In genomic region chr16:87178177-87178863, GRCh38 we compare ENCODE assay signal across 14 cellular contexts.
DNase-seq lines count a peak whose midpoint lies in the region; ATAC-seq, FAIRE-seq and TF ChIP-seq lines count a peak whose summit lies in the region.
"Had no signal": no experiment of that assay in that cellular context is flagged by ENCODE, and none has a peak within 500 bp of the region (broad histone marks: within the 10 kb centered on the region; RNA-seq: fewer than 3 reads in every experiment).

No MANE protein-coding gene starts in this region.

- H3K9me3 ChIP-seq in kidney (ENCODE audit: control insufficient read depth in 1 of 2, low read length in 2 of 2): no peaks in the 10 kb centered on the region
- H3K9me3 ChIP-seq in vagina: no peaks in the 10 kb centered on the region

- H3K4me1 Mint-ChIP-seq in stimulated activated memory B cell treated with anti-CD40 and anti-IgM and Interleukin-4, amounts not matched to agents 10 μg/mL and 1 μg/mL and 100 μg/mL, for 72 hours: no peaks in the 10 kb centered on the region
- peaks cover 0 to 3% of the 10 kb centered on the region in 2 donors for H3K4me1 Mint-ChIP-seq in effector memory CD8-positive, alpha-beta T cell (ENCODE audit: low read depth in 2 of 2)
- H3K4me1 Mint-ChIP-seq: activated CD4-positive, alpha-beta T cell treated with anti-CD3 and anti-CD28 coated beads, Interleukin-2, amount 10 ng/mL, durations not matched to agents 24 days and 14 days; naive B cell; stimulated activated effector memory CD8-positive, alpha-beta T cell treated with anti-CD3 and anti-CD28 coated beads, Interleukin-12 subunit alpha, Interleukin-12 subunit beta, amount 100 ng/mL, for 72 hours had no signal

- no peaks in the 10 kb centered on the region for H3K27me3 ChIP-seq in vagina

- no peak overlapping the region for H3K4me3 Mint-ChIP-seq in stimulated activated memory B cell treated with anti-CD40 and anti-IgM and Interleukin-4, amounts not matched to agents 10 μg/mL and 1 μg/mL and 100 μg/mL, for 72 hours
- no peak overlapping the region for H3K4me3 Mint-ChIP-seq in effector memory CD8-positive, alpha-beta T cell
- H3K4me3 Mint-ChIP-seq: activated CD4-positive, alpha-beta T cell treated with anti-CD3 and anti-CD28 coated beads, Interleukin-2, amount 10 ng/mL, durations not matched to agents 24 days and 14 days; naive B cell; stimulated activated effector memory CD8-positive, alpha-beta T cell treated with anti-CD3 and anti-CD28 coated beads, Interleukin-12 subunit alpha, Interleukin-12 subunit beta, amount 100 ng/mL, for 72 hours had no signal

- DNase-seq in NCI-H1092 treated with DMSO at 0.1 percent for 48 hours (lab: John Stamatoyannopoulos, UW) (peak; percentile 3), NCI-H1092 (lab: John Stamatoyannopoulos, UW) (no peak), coronary artery (ENCODE audit: low spot score) (no peak), kidney (no peak), vagina (ENCODE audit: extremely low spot score in 2 of 2) (no peak)
- no peak for DNase-seq in effector memory CD8-positive, alpha-beta T cell
- DNase-seq: activated CD4-positive, alpha-beta T cell treated with anti-CD3 and anti-CD28 coated beads, Interleukin-2, amount 10 ng/mL, durations not matched to agents 24 days and 14 days; activated naive CD4-positive, alpha-beta T cell; naive B cell; NCI-H510A treated with DMSO at 0.1 percent for 48 hours had no signal

- ATAC-seq in stimulated activated memory B cell treated with anti-CD40 and anti-IgM and Interleukin-4, amounts not matched to agents 10 μg/mL and 1 μg/mL and 100 μg/mL, for 72 hours: peak; percentile 6
- ATAC-seq in effector memory CD8-positive, alpha-beta T cell (replicated peaks): no peak
- ATAC-seq in GM21723 (IDR thresholded peaks at IDR 0.05; ENCODE audit: unreplicated experiment): no peak
- ATAC-seq: stimulated activated effector memory CD8-positive, alpha-beta T cell treated with anti-CD3 and anti-CD28 coated beads, Interleukin-12 subunit alpha, Interleukin-12 subunit beta, amount 100 ng/mL, for 72 hours had no signal

- no peaks in the 10 kb centered on the region for H3K9me3 Mint-ChIP-seq in stimulated activated memory B cell treated with anti-CD40 and anti-IgM and Interleukin-4, amounts not matched to agents 10 μg/mL and 1 μg/mL and 100 μg/mL, for 72 hours
- H3K9me3 Mint-ChIP-seq in effector memory CD8-positive, alpha-beta T cell: no peaks in the 10 kb centered on the region
- H3K9me3 Mint-ChIP-seq: activated CD4-positive, alpha-beta T cell treated with anti-CD3 and anti-CD28 coated beads, Interleukin-2, amount 10 ng/mL, durations not matched to agents 24 days and 14 days; stimulated activated effector memory CD8-positive, alpha-beta T cell treated with anti-CD3 and anti-CD28 coated beads, Interleukin-12 subunit alpha, Interleukin-12 subunit beta, amount 100 ng/mL, for 72 hours had no signal

- H3K27me3 Mint-ChIP-seq in stimulated activated memory B cell treated with anti-CD40 and anti-IgM and Interleukin-4, amounts not matched to agents 10 μg/mL and 1 μg/mL and 100 μg/mL, for 72 hours: peaks cover 51% of the 10 kb centered on the region
- peaks cover 44 to 65% of the 10 kb centered on the region in 2 donors for H3K27me3 Mint-ChIP-seq in effector memory CD8-positive, alpha-beta T cell
- H3K27me3 Mint-ChIP-seq: activated CD4-positive, alpha-beta T cell treated with anti-CD3 and anti-CD28 coated beads, Interleukin-2, amount 10 ng/mL, durations not matched to agents 24 days and 14 days had no signal

- intact Hi-C loops in kidney (cut with DNase I) (no loop called here), vagina (cut with DNase I) (no loop called here)

- TF ChIP-seq CTCF in coronary artery (IDR thresholded peaks at IDR 0.05): no peak
- TF ChIP-seq CTCF in kidney (IDR thresholded peaks at IDR 0.05; ENCODE audit: borderline replicate concordance, extremely low read depth, insufficient read depth): no peak
- no peak for TF ChIP-seq CTCF in vagina (IDR thresholded peaks at IDR 0.05)

- peak overlapping the region; percentile 28 for H3K4me3 ChIP-seq in coronary artery
- H3K4me3 ChIP-seq in kidney (ENCODE audit: low read length in 2 of 2): no peak overlapping the region
- H3K4me3 ChIP-seq in vagina: no peak overlapping the region

- H3K36me3 Mint-ChIP-seq in stimulated activated memory B cell treated with anti-CD40 and anti-IgM and Interleukin-4, amounts not matched to agents 10 μg/mL and 1 μg/mL and 100 μg/mL, for 72 hours: no peaks in the 10 kb centered on the region
- peaks cover 6% of the 10 kb centered on the region for H3K36me3 Mint-ChIP-seq in effector memory CD8-positive, alpha-beta T cell (ENCODE audit: insufficient read depth)
- H3K36me3 Mint-ChIP-seq: naive B cell; stimulated activated effector memory CD8-positive, alpha-beta T cell treated with anti-CD3 and anti-CD28 coated beads, Interleukin-12 subunit alpha, Interleukin-12 subunit beta, amount 100 ng/mL, for 72 hours had no signal

- peak overlapping the region in 1 of 2 donors; percentile 34 for H3K9ac ChIP-seq in kidney (ENCODE audit: low read length in 2 of 2)

- FAIRE-seq in kidney (lab: Jason Lieb, UNC): no peak

- H3K4me1 ChIP-seq in kidney (ENCODE audit: control insufficient read depth in 1 of 2, insufficient read depth in 1 of 2, low read depth in 1 of 2, low read length in 2 of 2) (peaks cover 0 to 6% of the 10 kb centered on the region in 2 donors), vagina (no peaks in the 10 kb centered on the region)

- no peak overlapping the region for H3K27ac Mint-ChIP-seq in stimulated activated memory B cell treated with anti-CD40 and anti-IgM and Interleukin-4, amounts not matched to agents 10 μg/mL and 1 μg/mL and 100 μg/mL, for 72 hours
- H3K27ac Mint-ChIP-seq in effector memory CD8-positive, alpha-beta T cell: no peak overlapping the region
- H3K27ac Mint-ChIP-seq: activated CD4-positive, alpha-beta T cell treated with anti-CD3 and anti-CD28 coated beads, Interleukin-2, amount 10 ng/mL, durations not matched to agents 24 days and 14 days; naive B cell; stimulated activated effector memory CD8-positive, alpha-beta T cell treated with anti-CD3 and anti-CD28 coated beads, Interleukin-12 subunit alpha, Interleukin-12 subunit beta, amount 100 ng/mL, for 72 hours had no signal

- H3K27ac ChIP-seq in coronary artery (no peak overlapping the region), kidney (ENCODE audit: low read depth in 2 of 2, low read length in 2 of 2) (peak overlapping the region; percentile 54 to 57), vagina (no peak overlapping the region)
- H3K27ac ChIP-seq: 22Rv1 had no signal

- no peak for TF ChIP-seq POLR2A in vagina (IDR thresholded peaks at IDR 0.05)

- no peaks in the 10 kb centered on the region for H3K36me3 ChIP-seq in kidney (ENCODE audit: control insufficient read depth in 1 of 2, insufficient read depth in 2 of 2, low read length in 2 of 2)
- no peaks in the 10 kb centered on the region for H3K36me3 ChIP-seq in vagina

Comparison
In these comparisons a context has a peak if more than half of its experiments do, and no peak if none do; other contexts are left out.
1. H3K27ac ChIP-seq: peak in kidney (2 of 2); none in coronary artery (0 of 2) and vagina (single experiment).